27 cellular contexts compared by ENCODE assay signal in genomic region chr10:15320118-15320517, GRCh38.
"Had no signal": no experiment of that assay in that cellular context is flagged by ENCODE, and none has a peak within 500 bp of the region (broad histone marks: within the 10 kb centered on the region; RNA-seq: fewer than 3 reads in every experiment).

No MANE protein-coding gene starts in this region.

- H3K4me1 ChIP-seq: left lung, prostate gland had no signal

- H3K4me3 ChIP-seq: left lung, lower lobe of right lung, pancreas, prostate gland, smooth muscle cell, stomach, testis, thyroid gland, transverse colon, upper lobe of left lung, vagina had no signal

- ATAC-seq: left colon; left lung; lower lobe of right lung; natural killer cell; pancreas; right cardiac atrium; stimulated activated naive B cell treated with anti-CD40 and anti-IgM and Interleukin-4, amounts not matched to agents 10 μg/mL and 1 μg/mL and 100 μg/mL, for 72 hours; stimulated activated naive CD8-positive, alpha-beta T cell treated with anti-CD3 and anti-CD28 coated beads, Interleukin-15, Interleukin-2, amounts not matched to agents 100 U/mL and 50 U/mL, for 24 hours had no signal

- H3K27ac ChIP-seq: left lung, lower lobe of right lung, pancreas, prostate gland, stomach, testis, thyroid gland, transverse colon, upper lobe of left lung, vagina had no signal

- H3K27ac Mint-ChIP-seq: immature natural killer cell; naive B cell; natural killer cell; stimulated activated naive B cell treated with anti-CD40 and anti-IgM and Interleukin-4, amounts not matched to agents 10 μg/mL and 1 μg/mL and 100 μg/mL, for 72 hours had no signal

- H3K36me3 ChIP-seq: left lung, lower lobe of right lung, pancreas, prostate gland, stomach, thyroid gland, transverse colon, upper lobe of left lung, vagina had no signal

- H3K9me3 Mint-ChIP-seq: immature natural killer cell, natural killer cell had no signal

- DNase-seq: hypothalamus; immature natural killer cell; kidney; left colon; left lung; lower lobe of right lung; mammary epithelial cell; mesenchymal stem cell; naive B cell; natural killer cell; pancreas; posterior cingulate gyrus; retina; right cardiac atrium; stimulated activated CD4-positive, alpha-beta T cell treated with anti-CD3 and anti-CD28 coated beads, Interleukin-1b, Interleukin-23, amount 100 ng/mL, for 48 hours; stimulated activated CD4-positive, alpha-beta T cell treated with anti-CD3 and anti-CD28 coated beads, Interleukin-4, amount 100 ng/mL, for 1 hour; stimulated activated naive B cell treated with anti-CD40 and anti-IgM and Interleukin-4, amounts not matched to agents 10 μg/mL and 1 μg/mL and 100 μg/mL, for 72 hours; stimulated activated naive CD8-positive, alpha-beta T cell treated with anti-CD3 and anti-CD28 coated beads, Interleukin-15, Interleukin-2, amounts not matched to agents 100 U/mL and 50 U/mL, for 24 hours; stomach; testis; thyroid gland; transverse colon; upper lobe of left lung had no signal

- H3K9me3 ChIP-seq: left lung, lower lobe of right lung, pancreas, prostate gland, stomach, testis, thyroid gland, transverse colon, upper lobe of left lung, vagina had no signal

- H3K4me3 Mint-ChIP-seq: immature natural killer cell; naive B cell; natural killer cell; stimulated activated naive B cell treated with anti-CD40 and anti-IgM and Interleukin-4, amounts not matched to agents 10 μg/mL and 1 μg/mL and 100 μg/mL, for 72 hours had no signal

- H3K4me1 Mint-ChIP-seq: immature natural killer cell; naive B cell; natural killer cell; stimulated activated naive B cell treated with anti-CD40 and anti-IgM and Interleukin-4, amounts not matched to agents 10 μg/mL and 1 μg/mL and 100 μg/mL, for 72 hours had no signal

- H3K27me3 ChIP-seq: left lung, pancreas, stomach, testis, thyroid gland, transverse colon, upper lobe of left lung, vagina had no signal

- H3K36me3 Mint-ChIP-seq: immature natural killer cell; naive B cell; natural killer cell; stimulated activated naive B cell treated with anti-CD40 and anti-IgM and Interleukin-4, amounts not matched to agents 10 μg/mL and 1 μg/mL and 100 μg/mL, for 72 hours had no signal

- FAIRE-seq: islet of Langerhans, kidney, pancreas had no signal
